ENCODE assay signal across 21 cellular contexts in the genomic region with DNA sequence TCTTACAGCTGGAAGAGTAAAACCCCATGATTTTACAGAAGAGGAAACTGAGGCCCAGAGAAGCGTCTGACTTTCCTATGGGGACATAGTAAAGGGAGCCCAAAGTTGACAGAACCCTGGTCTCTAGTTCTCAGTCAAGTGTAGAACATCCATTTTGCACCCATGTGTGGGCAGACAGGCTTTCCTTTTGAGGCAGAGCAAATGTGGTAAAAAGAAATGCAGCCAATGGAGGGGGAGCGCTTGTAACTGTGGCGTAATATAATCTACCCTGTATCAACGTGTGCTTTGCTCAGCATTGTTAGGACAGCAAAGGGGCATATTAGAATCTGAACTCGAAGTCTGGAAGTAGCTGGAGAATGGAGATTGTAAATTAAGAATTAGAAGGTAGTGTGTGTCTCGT.
"Had no signal": no experiment of that assay in that cellular context is flagged by ENCODE, and none has a peak within 500 bp of the region (broad histone marks: within the 10 kb centered on the region; RNA-seq: fewer than 3 reads in every experiment).

No MANE protein-coding gene starts in this region.

- H3K27ac Mint-ChIP-seq: activated CD4-positive, alpha-beta T cell treated with anti-CD3 and anti-CD28 coated beads, Interleukin-2, amount 10 ng/mL, durations not matched to agents 7 days and 5 days; activated CD8-positive, alpha-beta T cell treated with anti-CD3 and anti-CD28 coated beads for 36 hours; activated naive CD8-positive, alpha-beta T cell treated with anti-CD3 and anti-CD28 coated beads, Interleukin-2, amount 50 U/mL, for 24 hours; activated T-helper 1 cell treated with anti-CD3 and anti-CD28 coated beads, Interleukin-12 subunit alpha, Interleukin-12 subunit beta, Interleukin-2, Interleukin-4 antibody, amounts not matched to agents 30 ng/mL and 10 ng/mL and 1 ng/mL, durations not matched to agents 14 hours and 24 hours and 36 hours; natural killer cell; stimulated activated naive CD8-positive, alpha-beta T cell treated with anti-CD3 and anti-CD28 coated beads, Interleukin-15, Interleukin-2, amounts not matched to agents 100 ng/mL and 50 ng/mL, for 24 hours; T-cell; T-helper 2 cell treated with Interferon-gamma antibody and Interleukin-4, amounts not matched to agents 5 μg/mL and 100 μg/mL, for 36 hours; type B pancreatic cell had no signal

- H3K27me3 Mint-ChIP-seq: activated CD4-positive, alpha-beta T cell treated with anti-CD3 and anti-CD28 coated beads, Interleukin-2, amount 10 ng/mL, durations not matched to agents 7 days and 5 days; activated CD8-positive, alpha-beta T cell treated with anti-CD3 and anti-CD28 coated beads for 36 hours; activated naive CD8-positive, alpha-beta T cell treated with anti-CD3 and anti-CD28 coated beads, Interleukin-2, amount 50 U/mL, for 24 hours had no signal

- H3K36me3 ChIP-seq: breast epithelium, colonic mucosa, suprapubic skin, WERI-Rb-1 had no signal

- H3K9me3 Mint-ChIP-seq: activated CD4-positive, alpha-beta T cell treated with anti-CD3 and anti-CD28 coated beads, Interleukin-2, amount 10 ng/mL, durations not matched to agents 7 days and 5 days; activated CD8-positive, alpha-beta T cell treated with anti-CD3 and anti-CD28 coated beads for 36 hours; activated naive CD8-positive, alpha-beta T cell treated with anti-CD3 and anti-CD28 coated beads, Interleukin-2, amount 50 U/mL, for 24 hours; activated T-helper 1 cell treated with anti-CD3 and anti-CD28 coated beads, Interleukin-12 subunit alpha, Interleukin-12 subunit beta, Interleukin-2, Interleukin-4 antibody, amounts not matched to agents 30 ng/mL and 10 ng/mL and 1 ng/mL, durations not matched to agents 14 hours and 24 hours and 36 hours; natural killer cell; stimulated activated naive CD8-positive, alpha-beta T cell treated with anti-CD3 and anti-CD28 coated beads, Interleukin-15, Interleukin-2, amounts not matched to agents 100 ng/mL and 50 ng/mL, for 24 hours; T-cell; T-helper 2 cell treated with Interferon-gamma antibody and Interleukin-4, amounts not matched to agents 5 μg/mL and 100 μg/mL, for 36 hours; type B pancreatic cell had no signal

- H3K36me3 Mint-ChIP-seq: natural killer cell, T-cell, type B pancreatic cell had no signal

- H3K4me1 ChIP-seq: breast epithelium, colonic mucosa had no signal

- H3K9me3 ChIP-seq: breast epithelium, colonic mucosa, suprapubic skin had no signal

- ATAC-seq: activated CD8-positive, alpha-beta T cell treated with anti-CD3 and anti-CD28 coated beads for 36 hours; activated naive CD8-positive, alpha-beta T cell treated with anti-CD3 and anti-CD28 coated beads, Interleukin-2, amount 50 U/mL, for 24 hours; left lobe of liver; natural killer cell; SK-N-SH treated with all-trans-retinoic acid at 6 μM for 48 hours; T-cell had no signal

- H3K4me3 ChIP-seq: breast epithelium, colonic mucosa, suprapubic skin had no signal

- DNase-seq: activated CD4-positive, alpha-beta T cell treated with anti-CD3 and anti-CD28 coated beads, Interleukin-2, amount 10 ng/mL, durations not matched to agents 7 days and 5 days; activated CD4-positive, CD25-positive, alpha-beta regulatory T cell treated with anti-CD3 and anti-CD28 coated beads, Interleukin-2, amount 50 U/mL, for 72 hours; activated CD8-positive, alpha-beta T cell treated with anti-CD3 and anti-CD28 coated beads for 36 hours; activated gamma-delta T cell; activated naive CD4-positive, alpha-beta T cell treated with anti-CD3 and anti-CD28 coated beads, Interleukin-2, amount 50 U/mL, for 16 hours; activated naive CD8-positive, alpha-beta T cell treated with anti-CD3 and anti-CD28 coated beads, Interleukin-2, amount 50 U/mL, for 24 hours; aorta; colonic mucosa; foreskin fibroblast; natural killer cell; stimulated activated CD4-positive, alpha-beta T cell treated with anti-CD3 and anti-CD28 coated beads, Interleukin-1b, Interleukin-23, amount 100 ng/mL, for 48 hours; T-cell; WERI-Rb-1 had no signal

- H3K4me3 Mint-ChIP-seq: activated CD4-positive, alpha-beta T cell treated with anti-CD3 and anti-CD28 coated beads, Interleukin-2, amount 10 ng/mL, durations not matched to agents 7 days and 5 days; activated CD8-positive, alpha-beta T cell treated with anti-CD3 and anti-CD28 coated beads for 36 hours; activated naive CD8-positive, alpha-beta T cell treated with anti-CD3 and anti-CD28 coated beads, Interleukin-2, amount 50 U/mL, for 24 hours; activated T-helper 1 cell treated with anti-CD3 and anti-CD28 coated beads, Interleukin-12 subunit alpha, Interleukin-12 subunit beta, Interleukin-2, Interleukin-4 antibody, amounts not matched to agents 30 ng/mL and 10 ng/mL and 1 ng/mL, durations not matched to agents 14 hours and 24 hours and 36 hours; natural killer cell; stimulated activated naive CD8-positive, alpha-beta T cell treated with anti-CD3 and anti-CD28 coated beads, Interleukin-15, Interleukin-2, amounts not matched to agents 100 ng/mL and 50 ng/mL, for 24 hours; T-cell; T-helper 2 cell treated with Interferon-gamma antibody and Interleukin-4, amounts not matched to agents 5 μg/mL and 100 μg/mL, for 36 hours; type B pancreatic cell had no signal

- H3K27ac ChIP-seq: breast epithelium, colonic mucosa, suprapubic skin, WERI-Rb-1 had no signal

- H3K27me3 ChIP-seq: colonic mucosa, suprapubic skin had no signal
